In genomic region chr1:3910769-3911520, GRCh38 we compare ENCODE assay signal across 8 cellular contexts. TPM values are rescaled to one million over a fixed set of nuclear protein-coding genes. Genes with fewer than 3 reads are reported as not detected.
A peak's percentile ranks its signal among the peaks of the same experiment; 100 is the strongest.
DNase-seq lines count a peak whose midpoint lies in the region; ATAC-seq and TF ChIP-seq lines count a peak whose summit lies in the region.

No MANE protein-coding gene starts in this region.

- no peak overlapping the region for H2BK20ac ChIP-seq in H9 (ENCODE audit: low read depth, low read length, poor library complexity, severe bottlenecking)

- ATAC-seq in CD4-positive, CD25-positive, alpha-beta regulatory T cell (ENCODE audit: low read depth in 2 of 2) = peak; percentile 75 to 79
- no peak for ATAC-seq in HG03442 (IDR thresholded peaks at IDR 0.05; ENCODE audit: unreplicated experiment)

- CTCF ChIA-PET in activated CD4-positive, alpha-beta memory T cell treated with anti-CD3 and anti-CD28 coated beads for 36 hours (lab: Charles Lee) = interaction anchor here (0.5 to 0.8 kb wide), 4 partner anchors 83 to 740 kb away, joined by 3 to 4 read pairs (median 3); no protein-coding TSS in a partner anchor

- no peaks in the 10 kb centered on the region for H3K79me2 ChIP-seq in H9 (ENCODE audit: insufficient read depth, low read length)

- no peak overlapping the region for H3K18ac ChIP-seq in H9 (ENCODE audit: insufficient read length, low read depth, low read length)
- no peak overlapping the region for H3K18ac ChIP-seq in mesenchymal stem cell (ENCODE audit: low read depth in 1 of 2, low read length in 2 of 2)

- H2BK12ac ChIP-seq in H9 (ENCODE audit: insufficient read length, low read depth, low read length) (no peak overlapping the region), mesenchymal stem cell (ENCODE audit: low read length in 2 of 2) (no peak overlapping the region)

- H3K4me3 ChIP-seq in CD4-positive, CD25-positive, alpha-beta regulatory T cell (ENCODE audit: low read depth, low read length) = no peak overlapping the region
- no peak overlapping the region for H3K4me3 ChIP-seq in effector memory CD4-positive, alpha-beta T cell (ENCODE audit: insufficient read depth, low read depth, low read length, poor library complexity, severe bottlenecking)
- no peak overlapping the region for H3K4me3 ChIP-seq in mesenchymal stem cell (ENCODE audit: insufficient read depth in 1 of 2, low read depth in 1 of 2, low read length in 2 of 2)

- H2BK15ac ChIP-seq in H9 (ENCODE audit: low read depth, low read length) (no peak overlapping the region), mesenchymal stem cell (ENCODE audit: low read depth, poor library complexity, severe bottlenecking) (no peak overlapping the region)

- H3K79me1 ChIP-seq in H9 (ENCODE audit: insufficient read depth, low read depth, low read length, poor library complexity, severe bottlenecking) = no peaks in the 10 kb centered on the region
- no peaks in the 10 kb centered on the region for H3K79me1 ChIP-seq in mesenchymal stem cell (replicated peaks; ENCODE audit: low read length, poor library complexity, severe bottlenecking)

- H3K23ac ChIP-seq in H9 (ENCODE audit: insufficient read length, low read depth, low read length) (no peak overlapping the region), mesenchymal stem cell (ENCODE audit: low read length in 2 of 2) (no peak overlapping the region)

- H3K27ac ChIP-seq in CD4-positive, CD25-positive, alpha-beta regulatory T cell (ENCODE audit: insufficient read depth, low read length, poor library complexity, severe bottlenecking) = no peak overlapping the region
- H3K27ac ChIP-seq in H9 (ENCODE audit: insufficient read length, low read depth, low read length) = no peak overlapping the region
- no peak overlapping the region for H3K27ac ChIP-seq in effector memory CD4-positive, alpha-beta T cell (ENCODE audit: insufficient read depth, low read length, poor library complexity, severe bottlenecking)
- no peak overlapping the region for H3K27ac ChIP-seq in mesenchymal stem cell (ENCODE audit: low read length, poor library complexity, severe bottlenecking)

- H3K14ac ChIP-seq in H9 (ENCODE audit: insufficient read depth, low read length) (no peak overlapping the region; the same call in 1 of the 2 replicates), mesenchymal stem cell (ENCODE audit: low read length in 2 of 2) (no peak overlapping the region)

- peaks cover 4% of the 10 kb centered on the region for H3K27me3 Mint-ChIP-seq in CD4-positive, CD25-positive, alpha-beta regulatory T cell
- H3K27me3 Mint-ChIP-seq in H9 (ENCODE audit: low read depth) = peaks cover 5% of the 10 kb centered on the region
- H3K27me3 Mint-ChIP-seq in activated CD4-positive, alpha-beta memory T cell treated with anti-CD3 and anti-CD28 coated beads for 36 hours = no peaks in the 10 kb centered on the region

- no peak overlapping the region for H2AFZ ChIP-seq in H9 (ENCODE audit: low read length)
- no peak overlapping the region for H2AFZ ChIP-seq in mesenchymal stem cell (ENCODE audit: low read depth, low read length)

- H3K9me3 Mint-ChIP-seq in CD4-positive, CD25-positive, alpha-beta regulatory T cell = no peaks in the 10 kb centered on the region
- no peaks in the 10 kb centered on the region for H3K9me3 Mint-ChIP-seq in H9
- H3K9me3 Mint-ChIP-seq in activated CD4-positive, alpha-beta memory T cell treated with anti-CD3 and anti-CD28 coated beads for 36 hours = no peaks in the 10 kb centered on the region

- H3K4me1 ChIP-seq in CD4-positive, CD25-positive, alpha-beta regulatory T cell (ENCODE audit: control insufficient read depth, insufficient read depth, low read length, poor library complexity, severe bottlenecking) = peaks cover 7% of the 10 kb centered on the region
- H3K4me1 ChIP-seq in H9 (ENCODE audit: insufficient read depth, low read length) (no peaks in the 10 kb centered on the region; the same call in 1 of the 2 replicates), mesenchymal stem cell (ENCODE audit: control insufficient read depth, insufficient read depth, low read depth, low read length) (peaks cover 12% of the 10 kb centered on the region)
- peaks cover 4% of the 10 kb centered on the region for H3K4me1 ChIP-seq in effector memory CD4-positive, alpha-beta T cell (ENCODE audit: control insufficient read depth, insufficient read depth, low read length, poor library complexity, severe bottlenecking)

- H3K4ac ChIP-seq in H9 (ENCODE audit: low read depth, low read length) (no peak overlapping the region), mesenchymal stem cell (ENCODE audit: low read depth in 1 of 2, low read length in 2 of 2) (no peak overlapping the region)

- H4K91ac ChIP-seq in H9 (ENCODE audit: insufficient read length, low read depth, low read length) (no peak overlapping the region), mesenchymal stem cell (ENCODE audit: low read length) (no peak overlapping the region)

- H3K27me3 ChIP-seq in CD4-positive, CD25-positive, alpha-beta regulatory T cell (ENCODE audit: control insufficient read depth, insufficient read depth, low read length) = no peaks in the 10 kb centered on the region
- H3K27me3 ChIP-seq in H9 (ENCODE audit: insufficient read depth, low read length) (no peaks in the 10 kb centered on the region), mesenchymal stem cell (ENCODE audit: control insufficient read depth in 1 of 2, insufficient read depth in 1 of 2, low read length in 2 of 2) (peaks cover 28 to 32% of the 10 kb centered on the region in 2 experiments)
- no peaks in the 10 kb centered on the region for H3K27me3 ChIP-seq in effector memory CD4-positive, alpha-beta T cell (replicated peaks; ENCODE audit: control insufficient read depth, insufficient read depth, low read length, poor library complexity, severe bottlenecking)

- POLR2A ChIA-PET in activated CD4-positive, alpha-beta memory T cell treated with anti-CD3 and anti-CD28 coated beads for 36 hours (lab: Charles Lee) = no interaction called here

- no peak overlapping the region for H3T11ph ChIP-seq in H9 (ENCODE audit: low read length)

- peak overlapping the region in 2 of 4 donors; percentile 22 to 56 for H3K4me3 Mint-ChIP-seq in CD4-positive, CD25-positive, alpha-beta regulatory T cell
- H3K4me3 Mint-ChIP-seq in H9 = peak overlapping the region; percentile 30 to 58; a peak in 4 of 5 replicates
- no peak overlapping the region for H3K4me3 Mint-ChIP-seq in activated CD4-positive, alpha-beta memory T cell treated with anti-CD3 and anti-CD28 coated beads for 36 hours

- no peaks in the 10 kb centered on the region for H3K23me2 ChIP-seq in H9 (ENCODE audit: insufficient read length, low read depth, low read length, poor library complexity, severe bottlenecking)

- H3K4me1 Mint-ChIP-seq in CD4-positive, CD25-positive, alpha-beta regulatory T cell = peaks cover 0 to 5% (median 2%) of the 10 kb centered on the region in 4 donors
- peaks cover 14 to 17% of the 10 kb centered on the region in 2 experiments for H3K4me1 Mint-ChIP-seq in H9
- H3K4me1 Mint-ChIP-seq in activated CD4-positive, alpha-beta memory T cell treated with anti-CD3 and anti-CD28 coated beads for 36 hours (ENCODE audit: low read depth) = peaks cover 7% of the 10 kb centered on the region

- H3K9me3 ChIP-seq in CD4-positive, CD25-positive, alpha-beta regulatory T cell (ENCODE audit: control insufficient read depth in 2 of 2, low read length in 2 of 2) = no peaks in the 10 kb centered on the region
- H3K9me3 ChIP-seq in H9 (ENCODE audit: control insufficient read depth, low read depth, low read length) (no peaks in the 10 kb centered on the region), mesenchymal stem cell (ENCODE audit: control insufficient read depth, low read length) (no peaks in the 10 kb centered on the region)
- no peaks in the 10 kb centered on the region for H3K9me3 ChIP-seq in effector memory CD4-positive, alpha-beta T cell (ENCODE audit: control insufficient read depth, low read length)

- H3K9ac ChIP-seq in H9 (ENCODE audit: extremely low read depth, insufficient read length, low read length) (no peak overlapping the region), mesenchymal stem cell (ENCODE audit: low read length) (no peak overlapping the region)

- H3K36me3 ChIP-seq in CD4-positive, CD25-positive, alpha-beta regulatory T cell (ENCODE audit: control insufficient read depth, insufficient read depth, low read length) = no peaks in the 10 kb centered on the region
- no peaks in the 10 kb centered on the region for H3K36me3 ChIP-seq in effector memory CD4-positive, alpha-beta T cell (ENCODE audit: control insufficient read depth, insufficient read depth, low read length)
- H3K36me3 ChIP-seq in mesenchymal stem cell (ENCODE audit: control insufficient read depth in 1 of 2, insufficient read depth in 2 of 2, low read depth in 1 of 2, low read length in 2 of 2) = peaks cover 0 to 10% of the 10 kb centered on the region in 2 experiments

- intact Hi-C loops in activated CD4-positive, alpha-beta memory T cell treated with anti-CD3 and anti-CD28 coated beads for 36 hours (cut with micrococcal nuclease) = no loop called here

- H4K20me1 ChIP-seq in H9 (ENCODE audit: control insufficient read depth, insufficient read depth, insufficient read length) = no peaks in the 10 kb centered on the region

- no CpG with 5 or more reads among the region's 33 CpGs for WGBS in H9 (ENCODE audit: extremely low coverage, insufficient read length, low lambda C conversion rate)
- 20% methylated on average over 33 of the region's 33 CpGs for WGBS in mesenchymal stem cell

- H3K27ac Mint-ChIP-seq in CD4-positive, CD25-positive, alpha-beta regulatory T cell = no peak overlapping the region
- H3K27ac Mint-ChIP-seq in H9 = no peak overlapping the region; a peak in 1 of 7 replicates
- H3K27ac Mint-ChIP-seq in activated CD4-positive, alpha-beta memory T cell treated with anti-CD3 and anti-CD28 coated beads for 36 hours = no peak overlapping the region

- peak; percentile 95 for TF ChIP-seq CTCF in H9 (conservative IDR thresholded peaks at IDR 0.05)

- H2BK5ac ChIP-seq in H9 (ENCODE audit: insufficient read length, low read length) (no peak overlapping the region), mesenchymal stem cell (ENCODE audit: low read depth, low read length, poor library complexity, severe bottlenecking) (no peak overlapping the region)

- H3K4me2 ChIP-seq in H9 (ENCODE audit: insufficient read depth, insufficient read length, low read length) = no peak overlapping the region
- H3K4me2 ChIP-seq in mesenchymal stem cell (ENCODE audit: low read length, poor library complexity, severe bottlenecking) = peak overlapping the region; percentile 45

- no peak overlapping the region for H3K56ac ChIP-seq in H9 (ENCODE audit: insufficient read length, low read depth, low read length)

- no peaks in the 10 kb centered on the region for H3K36me3 Mint-ChIP-seq in CD4-positive, CD25-positive, alpha-beta regulatory T cell
- no peaks in the 10 kb centered on the region for H3K36me3 Mint-ChIP-seq in H9 (ENCODE audit: insufficient read depth in 1 of 3, low read depth in 3 of 3)
- no peaks in the 10 kb centered on the region for H3K36me3 Mint-ChIP-seq in activated CD4-positive, alpha-beta memory T cell treated with anti-CD3 and anti-CD28 coated beads for 36 hours

- H2AK5ac ChIP-seq in H9 (ENCODE audit: insufficient read length, low read length) (no peak overlapping the region), mesenchymal stem cell (ENCODE audit: low read length, severe bottlenecking) (no peak overlapping the region)

- H2BK120ac ChIP-seq in H9 (ENCODE audit: low read depth, low read length, poor library complexity, severe bottlenecking) (no peak overlapping the region), mesenchymal stem cell (ENCODE audit: low read depth, low read length) (no peak overlapping the region)

- peak; percentile 65 to 78 (median 76) for DNase-seq in CD4-positive, CD25-positive, alpha-beta regulatory T cell
- peak; percentile 92 for DNase-seq in H9
- peak; percentile 59 for DNase-seq in NCI-H510A (lab: John Stamatoyannopoulos, UW)
- DNase-seq in activated CD4-positive, alpha-beta memory T cell treated with anti-CD3 and anti-CD28 coated beads for 36 hours = peak; percentile 82
- peak; percentile 47 to 62 (median 48) for DNase-seq in effector memory CD4-positive, alpha-beta T cell
- peak; percentile 43 for DNase-seq in mesenchymal stem cell
- peak; percentile 35 to 62 for DNase-seq in stimulated activated CD8-positive, alpha-beta memory T cell treated with anti-CD3 and anti-CD28 coated beads, Interleukin-2, amount 100 ng/mL, for 1 hour (ENCODE audit: low read depth in 2 of 2)

- H4K5ac ChIP-seq in H9 (ENCODE audit: insufficient read length, low read depth, low read length) = no peak overlapping the region

- H4K8ac ChIP-seq in H9 (replicated peaks; ENCODE audit: insufficient read length, low read depth, low read length) (no peak overlapping the region), mesenchymal stem cell (ENCODE audit: low read length) (no peak overlapping the region)

RNA-seq across cellular contexts. Expression of gene C1orf174, which starts 10.9 kb away (rescaled TPM):
- 15.4 TPM for total RNA-seq in CD4-positive, CD25-positive, alpha-beta regulatory T cell
- polyA plus RNA-seq in CD4-positive, CD25-positive, alpha-beta regulatory T cell = 10 to 100 TPM; 22.0 to 33.3 (median 26.9) TPM
- total RNA-seq in H9 (2021) = 20.6 and 21.1 TPM in 2 replicates
- total RNA-seq in activated CD4-positive, alpha-beta memory T cell treated with anti-CD3 and anti-CD28 coated beads for 36 hours = 10 to 100 TPM; 32.8 to 33.5 TPM
- polyA plus RNA-seq in mesenchymal stem cell (2013, experiment 1 of 2) = 23.5 TPM
- polyA plus RNA-seq in mesenchymal stem cell (2013, experiment 2 of 2) = 24.0 TPM

RNA-seq across cellular contexts. Expression of gene DFFB, which starts 53.7 kb away (rescaled TPM):
- total RNA-seq in CD4-positive, CD25-positive, alpha-beta regulatory T cell = 15.4 TPM
- polyA plus RNA-seq in CD4-positive, CD25-positive, alpha-beta regulatory T cell = 10 to 100 TPM; 11.2 to 14.4 (median 12.6) TPM
- total RNA-seq in H9 (2021) = 9.1 and 9.7 TPM in 2 replicates
- total RNA-seq in activated CD4-positive, alpha-beta memory T cell treated with anti-CD3 and anti-CD28 coated beads for 36 hours = 1 to 10 TPM; 7.5 to 8.3 TPM
- 5.7 TPM for polyA plus RNA-seq in mesenchymal stem cell (2013, experiment 1 of 2)
- polyA plus RNA-seq in mesenchymal stem cell (2013, experiment 2 of 2) = 5.4 TPM

RNA-seq across cellular contexts. Expression of gene CEP104, which starts 53.9 kb away (rescaled TPM):
- 42.3 TPM for total RNA-seq in CD4-positive, CD25-positive, alpha-beta regulatory T cell
- 10 to 100 TPM; 13.5 to 18.8 (median 14.5) TPM for polyA plus RNA-seq in CD4-positive, CD25-positive, alpha-beta regulatory T cell
- 34.5 and 40.8 TPM in 2 replicates for total RNA-seq in H9 (2021)
- 10 to 100 TPM; 29.0 to 32.8 TPM for total RNA-seq in activated CD4-positive, alpha-beta memory T cell treated with anti-CD3 and anti-CD28 coated beads for 36 hours
- polyA plus RNA-seq in mesenchymal stem cell (2013, experiment 1 of 2) = 19.9 TPM
- polyA plus RNA-seq in mesenchymal stem cell (2013, experiment 2 of 2) = 20.7 TPM
